ENCODE assay signal across 24 cellular contexts in the genomic region with DNA sequence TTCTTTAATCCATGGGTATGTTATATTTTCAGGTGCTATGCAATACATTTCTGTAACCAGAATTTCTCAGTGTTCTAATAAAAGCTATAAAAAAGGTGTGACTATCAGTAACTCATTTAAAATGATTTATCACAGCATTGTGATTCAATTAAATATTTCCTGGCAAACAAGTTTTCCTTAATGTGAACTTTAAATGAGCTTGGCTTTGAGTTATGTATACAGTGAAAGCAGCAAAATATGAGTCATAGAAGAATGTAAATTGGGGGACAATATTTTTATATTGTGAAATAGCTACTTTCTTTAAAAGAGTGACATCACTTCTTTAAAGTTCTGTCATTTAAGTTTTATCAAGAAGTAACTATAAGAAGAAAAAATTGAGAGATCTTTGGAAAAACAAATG.
"Had no signal": no experiment of that assay in that cellular context is flagged by ENCODE, and none has a peak within 500 bp of the region (broad histone marks: within the 10 kb centered on the region; RNA-seq: fewer than 3 reads in every experiment).

No MANE protein-coding gene starts in this region.

- H3K4me3 ChIP-seq: ascending aorta, body of pancreas, cardiac muscle cell, SK-N-MC had no signal

- H3K27me3 Mint-ChIP-seq: activated B cell treated with CpG ODN at 0.5 μM for 24 hours had no signal

- H3K4me1 ChIP-seq: ascending aorta, body of pancreas had no signal

- H3K27ac Mint-ChIP-seq: activated B cell treated with CpG ODN at 0.5 μM for 24 hours; activated CD4-positive, alpha-beta T cell treated with anti-CD3 and anti-CD28 coated beads, Interleukin-2, amount 10 ng/mL, durations not matched to agents 24 days and 14 days; activated CD8-positive, alpha-beta memory T cell treated with anti-CD3 and anti-CD28 coated beads, Interleukin-2, amount 10 ng/mL, durations not matched to agents 7 days and 5 days; activated naive CD4-positive, alpha-beta T cell treated with anti-CD3 and anti-CD28 coated beads, Interleukin-2, amount 50 U/mL, for 72 hours; activated naive CD8-positive, alpha-beta T cell treated with anti-CD3 and anti-CD28 coated beads, Interleukin-2, amount 50 U/mL, for 24 hours; activated T-cell treated with anti-CD3 and anti-CD28 coated beads, Interleukin-2, amount 50 U/mL, for 24 hours; activated T-helper 1 cell treated with anti-CD3 and anti-CD28 coated beads, Interleukin-12 subunit alpha, Interleukin-12 subunit beta, Interleukin-2, Interleukin-4 antibody, amounts not matched to agents 30 ng/mL and 10 ng/mL and 1 ng/mL, durations not matched to agents 14 hours and 24 hours and 36 hours; T-helper 17 cell had no signal

- H3K4me3 Mint-ChIP-seq: activated B cell treated with CpG ODN at 0.5 μM for 24 hours; activated CD4-positive, alpha-beta T cell treated with anti-CD3 and anti-CD28 coated beads, Interleukin-2, amount 10 ng/mL, durations not matched to agents 24 days and 14 days; activated CD8-positive, alpha-beta memory T cell treated with anti-CD3 and anti-CD28 coated beads, Interleukin-2, amount 10 ng/mL, durations not matched to agents 7 days and 5 days; activated naive CD8-positive, alpha-beta T cell treated with anti-CD3 and anti-CD28 coated beads, Interleukin-2, amount 50 U/mL, for 24 hours; activated T-cell treated with anti-CD3 and anti-CD28 coated beads, Interleukin-2, amount 50 U/mL, for 24 hours; activated T-helper 1 cell treated with anti-CD3 and anti-CD28 coated beads, Interleukin-12 subunit alpha, Interleukin-12 subunit beta, Interleukin-2, Interleukin-4 antibody, amounts not matched to agents 30 ng/mL and 10 ng/mL and 1 ng/mL, durations not matched to agents 14 hours and 24 hours and 36 hours; T-helper 17 cell had no signal

- H3K36me3 Mint-ChIP-seq: activated CD8-positive, alpha-beta memory T cell treated with anti-CD3 and anti-CD28 coated beads, Interleukin-2, amount 10 ng/mL, durations not matched to agents 7 days and 5 days; activated naive CD4-positive, alpha-beta T cell treated with anti-CD3 and anti-CD28 coated beads, Interleukin-2, amount 50 U/mL, for 72 hours had no signal

- H3K36me3 ChIP-seq: ascending aorta, cardiac muscle cell had no signal

- H3K4me1 Mint-ChIP-seq: activated B cell treated with CpG ODN at 0.5 μM for 24 hours; activated CD4-positive, alpha-beta T cell treated with anti-CD3 and anti-CD28 coated beads, Interleukin-2, amount 10 ng/mL, durations not matched to agents 24 days and 14 days; activated CD8-positive, alpha-beta memory T cell treated with anti-CD3 and anti-CD28 coated beads, Interleukin-2, amount 10 ng/mL, durations not matched to agents 7 days and 5 days; activated naive CD8-positive, alpha-beta T cell treated with anti-CD3 and anti-CD28 coated beads, Interleukin-2, amount 50 U/mL, for 24 hours; T-helper 17 cell had no signal

- H3K27me3 ChIP-seq: ascending aorta, body of pancreas, cardiac muscle cell had no signal

- H3K27ac ChIP-seq: ascending aorta, body of pancreas, cardiac muscle cell, SK-N-MC had no signal

- H3K9me3 ChIP-seq: ascending aorta, body of pancreas had no signal

- ATAC-seq: activated CD8-positive, alpha-beta memory T cell treated with anti-CD3 and anti-CD28 coated beads, Interleukin-2, amount 10 ng/mL, durations not matched to agents 7 days and 5 days; activated naive CD4-positive, alpha-beta T cell treated with anti-CD3 and anti-CD28 coated beads, Interleukin-2, amount 50 U/mL, for 72 hours; activated naive CD8-positive, alpha-beta T cell treated with anti-CD3 and anti-CD28 coated beads, Interleukin-2, amount 50 U/mL, for 24 hours; body of pancreas; T-helper 17 cell had no signal

- H3K9me3 Mint-ChIP-seq: activated B cell treated with CpG ODN at 0.5 μM for 24 hours; activated CD4-positive, alpha-beta T cell treated with anti-CD3 and anti-CD28 coated beads, Interleukin-2, amount 10 ng/mL, durations not matched to agents 24 days and 14 days; activated naive CD4-positive, alpha-beta T cell treated with anti-CD3 and anti-CD28 coated beads, Interleukin-2, amount 50 U/mL, for 72 hours; activated naive CD8-positive, alpha-beta T cell treated with anti-CD3 and anti-CD28 coated beads, Interleukin-2, amount 50 U/mL, for 24 hours; activated T-cell treated with anti-CD3 and anti-CD28 coated beads, Interleukin-2, amount 50 U/mL, for 24 hours; activated T-helper 1 cell treated with anti-CD3 and anti-CD28 coated beads, Interleukin-12 subunit alpha, Interleukin-12 subunit beta, Interleukin-2, Interleukin-4 antibody, amounts not matched to agents 30 ng/mL and 10 ng/mL and 1 ng/mL, durations not matched to agents 14 hours and 24 hours and 36 hours had no signal

- DNase-seq: activated B cell treated with CpG ODN at 0.5 μM for 24 hours; activated CD4-positive, alpha-beta T cell treated with anti-CD3 and anti-CD28 coated beads for 1 hour; activated CD4-positive, alpha-beta T cell treated with anti-CD3 and anti-CD28 coated beads, Interleukin-2, amount 10 ng/mL, durations not matched to agents 24 days and 14 days; activated CD4-positive, alpha-beta T cell treated with anti-CD3 and anti-CD28 coated beads, Interleukin-2, amount 50 U/mL, for 48 hours; activated CD8-positive, alpha-beta memory T cell treated with anti-CD3 and anti-CD28 coated beads, Interleukin-2, amount 10 ng/mL, durations not matched to agents 7 days and 5 days; activated effector memory CD4-positive, alpha-beta T cell treated with anti-CD3 and anti-CD28 coated beads, Interleukin-2, amount 50 U/mL, for 16 hours; activated naive CD4-positive, alpha-beta T cell treated with Interleukin-2 at 50 U/mL for 16 hours; activated naive CD8-positive, alpha-beta T cell treated with anti-CD3 and anti-CD28 coated beads, Interleukin-2, amount 50 U/mL, for 24 hours; activated T-cell treated with anti-CD3 and anti-CD28 coated beads, Interleukin-2, amount 50 U/mL, for 24 hours; amniotic stem cell; body of pancreas; MM.1S; NCI-H1105; NCI-H1436; NCI-H1694 treated with DMSO at 0.1 percent for 48 hours; NCI-H2029 treated with DMSO at 0.1 percent for 48 hours; NCI-H510A treated with DMSO at 0.1 percent for 48 hours; T-helper 17 cell; T1000 had no signal
